33 cellular contexts compared by ENCODE assay signal in the genomic region with DNA sequence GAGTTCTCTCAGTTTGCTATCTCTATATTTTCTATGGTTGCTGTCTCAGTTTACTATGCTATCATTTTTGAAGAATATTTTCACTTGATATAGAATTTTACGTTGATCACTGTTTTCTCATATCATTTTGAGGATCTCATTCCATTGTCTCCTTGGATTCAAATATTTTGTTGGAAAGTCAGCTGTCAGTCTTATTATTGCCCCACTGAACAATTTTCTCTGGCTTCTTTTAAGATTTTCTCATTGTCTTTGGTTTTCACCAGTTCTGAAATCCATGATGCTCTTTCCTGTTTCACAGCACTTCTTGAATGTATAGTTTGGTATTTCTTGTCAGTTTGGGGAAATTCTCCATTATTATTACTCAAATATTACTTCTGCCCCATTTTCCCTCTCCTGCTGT.
"Had no signal": no experiment of that assay in that cellular context is flagged by ENCODE, and none has a peak within 500 bp of the region (broad histone marks: within the 10 kb centered on the region; RNA-seq: fewer than 3 reads in every experiment).

No MANE protein-coding gene starts in this region.

- H3K27ac ChIP-seq: brain microvascular endothelial cell, esophagus muscularis mucosa, foreskin keratinocyte, gastrocnemius medialis, heart left ventricle, WERI-Rb-1 had no signal

- ATAC-seq: activated CD4-positive, alpha-beta T cell treated with anti-CD3 and anti-CD28 coated beads for 36 hours; activated naive CD4-positive, alpha-beta T cell treated with anti-CD3 and anti-CD28 coated beads, Interleukin-2, amount 50 U/mL, for 72 hours; activated T-cell treated with anti-CD3 and anti-CD28 coated beads, Interleukin-2, amount 50 U/mL, for 72 hours; effector memory CD8-positive, alpha-beta T cell; foreskin keratinocyte; gastrocnemius medialis; heart left ventricle had no signal

- H3K4me1 ChIP-seq: esophagus muscularis mucosa, foreskin keratinocyte, gastrocnemius medialis, heart left ventricle had no signal

- DNase-seq: activated CD4-positive, alpha-beta memory T cell treated with anti-CD3 and anti-CD28 coated beads, Interleukin-2, amount 10 ng/mL, durations not matched to agents 7 days and 5 days; activated CD4-positive, alpha-beta T cell treated with anti-CD3 and anti-CD28 coated beads for 36 hours; activated CD4-positive, alpha-beta T cell treated with anti-CD3 and anti-CD28 coated beads, Interleukin-2, amount 10 ng/mL, durations not matched to agents 24 days and 14 days; activated CD4-positive, CD25-positive, alpha-beta regulatory T cell; activated CD4-positive, CD25-positive, alpha-beta regulatory T cell treated with anti-CD3 and anti-CD28 coated beads, Interleukin-2, amount 50 U/mL, for 72 hours; activated CD8-positive, alpha-beta memory T cell treated with anti-CD3 and anti-CD28 coated beads, Interleukin-2, amount 50 U/mL, for 48 hours; activated gamma-delta T cell; activated naive CD4-positive, alpha-beta T cell; activated naive CD4-positive, alpha-beta T cell treated with anti-CD3 and anti-CD28 coated beads, Interleukin-2, amount 10 ng/mL, durations not matched to agents 7 days and 5 days; activated T-cell treated with anti-CD3 and anti-CD28 coated beads for 4 hours; activated T-cell treated with anti-CD3 and anti-CD28 coated beads, Interleukin-2, amount 50 U/mL, for 24 hours; activated T-cell treated with anti-CD3 and anti-CD28 coated beads, Interleukin-2, amount 50 U/mL, for 72 hours; amniotic stem cell; anterior cingulate cortex; brain microvascular endothelial cell; cortex of kidney; dermis blood vessel endothelial cell; effector CD4-positive, alpha-beta T cell; effector memory CD8-positive, alpha-beta T cell; erythroblast; foreskin keratinocyte; gastrocnemius medialis; glutamatergic neuron; heart left ventricle; hypothalamus; T1000; WERI-Rb-1 had no signal

- H3K4me3 ChIP-seq: esophagus muscularis mucosa, gastrocnemius medialis, heart left ventricle had no signal

- H3K27me3 ChIP-seq: brain microvascular endothelial cell, esophagus muscularis mucosa, foreskin keratinocyte, heart left ventricle had no signal

- H3K4me1 Mint-ChIP-seq: activated CD4-positive, alpha-beta memory T cell treated with anti-CD3 and anti-CD28 coated beads, Interleukin-2, amount 10 ng/mL, durations not matched to agents 7 days and 5 days; activated CD4-positive, alpha-beta T cell treated with anti-CD3 and anti-CD28 coated beads for 36 hours; activated CD4-positive, alpha-beta T cell treated with anti-CD3 and anti-CD28 coated beads, Interleukin-2, amount 10 ng/mL, durations not matched to agents 24 days and 14 days; activated naive CD4-positive, alpha-beta T cell treated with anti-CD3 and anti-CD28 coated beads, Interleukin-2, amount 10 ng/mL, durations not matched to agents 7 days and 5 days; central memory CD8-positive, alpha-beta T cell had no signal

- H3K4me3 Mint-ChIP-seq: activated CD4-positive, alpha-beta memory T cell treated with anti-CD3 and anti-CD28 coated beads, Interleukin-2, amount 10 ng/mL, durations not matched to agents 7 days and 5 days; activated CD4-positive, alpha-beta T cell treated with anti-CD3 and anti-CD28 coated beads for 36 hours; activated CD4-positive, alpha-beta T cell treated with anti-CD3 and anti-CD28 coated beads, Interleukin-2, amount 10 ng/mL, durations not matched to agents 24 days and 14 days; activated naive CD4-positive, alpha-beta T cell treated with anti-CD3 and anti-CD28 coated beads, Interleukin-2, amount 10 ng/mL, durations not matched to agents 7 days and 5 days; activated T-cell treated with anti-CD3 and anti-CD28 coated beads, Interleukin-2, amount 50 U/mL, for 24 hours; activated T-cell treated with anti-CD3 and anti-CD28 coated beads, Interleukin-2, amount 50 U/mL, for 72 hours; central memory CD8-positive, alpha-beta T cell; effector memory CD8-positive, alpha-beta T cell; T-helper 2 cell treated with Interferon-gamma antibody and Interleukin-4, amounts not matched to agents 5 μg/mL and 100 μg/mL, for 36 hours had no signal

- H3K27ac Mint-ChIP-seq: activated CD4-positive, alpha-beta memory T cell treated with anti-CD3 and anti-CD28 coated beads, Interleukin-2, amount 10 ng/mL, durations not matched to agents 7 days and 5 days; activated CD4-positive, alpha-beta T cell treated with anti-CD3 and anti-CD28 coated beads for 36 hours; activated CD4-positive, alpha-beta T cell treated with anti-CD3 and anti-CD28 coated beads, Interleukin-2, amount 10 ng/mL, durations not matched to agents 24 days and 14 days; activated naive CD4-positive, alpha-beta T cell treated with anti-CD3 and anti-CD28 coated beads, Interleukin-2, amount 10 ng/mL, durations not matched to agents 7 days and 5 days; activated naive CD4-positive, alpha-beta T cell treated with anti-CD3 and anti-CD28 coated beads, Interleukin-2, amount 50 U/mL, for 72 hours; activated T-cell treated with anti-CD3 and anti-CD28 coated beads, Interleukin-2, amount 50 U/mL, for 24 hours; activated T-cell treated with anti-CD3 and anti-CD28 coated beads, Interleukin-2, amount 50 U/mL, for 72 hours; effector memory CD8-positive, alpha-beta T cell; T-helper 2 cell treated with Interferon-gamma antibody and Interleukin-4, amounts not matched to agents 5 μg/mL and 100 μg/mL, for 36 hours had no signal

- FAIRE-seq: astrocyte, bronchial epithelial cell had no signal

- H3K36me3 ChIP-seq: brain microvascular endothelial cell, esophagus muscularis mucosa, gastrocnemius medialis, heart left ventricle, WERI-Rb-1 had no signal

- H3K9me3 ChIP-seq: gastrocnemius medialis had no signal
